ENCODE assay signal across 8 cellular contexts in genomic region chr10:93436577-93436976, GRCh38. TPM values are rescaled to one million over a fixed set of nuclear protein-coding genes. Genes with fewer than 3 reads are reported as not detected.
DNase-seq lines count a peak whose midpoint lies in the region; ATAC-seq, FAIRE-seq and TF ChIP-seq lines count a peak whose summit lies in the region.

No MANE protein-coding gene starts in this region.

- intact Hi-C loops in Right ventricle myocardium inferior (cut with DNase I) = loop anchor here (2.0 kb wide), 1 partner anchor 44 kb away; no protein-coding TSS in a partner anchor
- intact Hi-C loops in cardiac septum (cut with DNase I) = no loop called here

- DNase-seq in Right ventricle myocardium inferior (ENCODE audit: missing footprints) = no peak
- no peak for DNase-seq in cardiac septum (ENCODE audit: low spot score)
- peak; percentile 54 for DNase-seq in mucosa of gallbladder (ENCODE audit: low spot score)
- DNase-seq in erythroblast (lab: John Stamatoyannopoulos, UW) = no peak
- DNase-seq in NCI-H748 treated with DMSO at 0.1 percent for 48 hours (lab: John Stamatoyannopoulos, UW) = no peak
- no peak for DNase-seq in DMS 273 treated with DMSO at 0.1 percent for 48 hours (lab: John Stamatoyannopoulos, UW)
- no peak for DNase-seq in NCI-H1694 (lab: John Stamatoyannopoulos, UW)

- peak; percentile 59 for FAIRE-seq in endometrium (lab: Jason Lieb, UNC)

- peak; percentile 84 for ATAC-seq in Right ventricle myocardium inferior

- no peak for TF ChIP-seq POLR2A in erythroblast (IDR thresholded peaks at IDR 0.05; ENCODE audit: low read length)

RNA-seq across cellular contexts. Expression of gene MYOF, which starts 45.6 kb away (rescaled TPM):
- total RNA-seq in Right ventricle myocardium inferior (34.4 TPM), cardiac septum (82.5 TPM), mucosa of gallbladder (99.3 TPM)

RNA-seq across cellular contexts. Expression of gene CEP55, which starts 59.8 kb away (rescaled TPM):
- total RNA-seq in Right ventricle myocardium inferior (1.4 TPM), cardiac septum (0.13 TPM), mucosa of gallbladder (1.3 TPM)
